ENCODE assay signal across 8 cellular contexts in the genomic region with DNA sequence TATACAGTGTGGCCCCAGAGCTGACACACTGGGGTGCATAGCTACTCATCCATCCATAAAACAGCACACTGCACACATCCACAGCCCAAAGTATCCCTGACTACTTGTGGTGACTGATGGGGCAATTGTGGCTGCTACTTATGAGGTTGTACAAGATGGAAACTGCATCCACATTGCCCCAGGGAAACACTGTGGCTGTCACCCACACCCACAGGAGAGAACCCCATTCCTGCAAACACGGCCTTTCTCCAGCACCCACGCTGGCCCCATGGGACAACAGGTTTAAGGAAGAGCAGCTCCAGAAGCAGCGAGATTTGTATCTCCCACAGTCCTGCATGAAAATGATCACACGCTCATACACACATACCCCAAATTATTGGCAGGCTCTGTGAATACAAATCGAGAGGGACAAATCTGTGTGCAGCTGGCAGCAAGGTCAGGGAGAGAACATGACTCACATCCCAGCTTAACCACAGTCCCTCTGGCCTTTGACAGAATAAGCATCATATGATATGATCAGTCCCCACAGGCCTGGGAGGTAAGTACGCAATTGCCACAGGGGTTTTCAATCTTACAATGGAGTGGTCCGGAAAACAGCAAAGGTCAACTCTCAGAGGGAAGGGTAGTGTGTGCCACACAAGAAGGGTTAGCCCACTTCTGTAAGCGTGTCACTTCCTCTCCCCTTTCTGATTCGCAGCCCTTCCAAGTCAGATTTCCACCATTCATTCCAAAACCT.
DNase-seq lines count a peak whose midpoint lies in the region; ATAC-seq and TF ChIP-seq lines count a peak whose summit lies in the region.

No MANE protein-coding gene starts in this region.

- peaks cover 23% of the 10 kb centered on the region for H3K36me3 ChIP-seq in adipocyte (ENCODE audit: control insufficient read depth, insufficient read depth, low read length, severe bottlenecking)
- H3K36me3 ChIP-seq in neural progenitor cell, result no peaks in the 10 kb centered on the region
- H3K36me3 ChIP-seq in suprapubic skin, result peaks cover 45% of the 10 kb centered on the region

- H3K27me3 ChIP-seq in adipocyte (replicated peaks; ENCODE audit: control insufficient read depth, insufficient read depth, low read length) (peaks cover 22% of the 10 kb centered on the region), neural progenitor cell (no peaks in the 10 kb centered on the region), suprapubic skin (no peaks in the 10 kb centered on the region)
- no peaks in the 10 kb centered on the region for H3K27me3 ChIP-seq in CD4-positive, alpha-beta T cell (ENCODE audit: control insufficient read depth, insufficient read depth, low read length)

- no peak overlapping the region for H3K4me2 ChIP-seq in neural progenitor cell

- TF ChIP-seq POLR2A in suprapubic skin (IDR thresholded peaks at IDR 0.05), result no peak

- intact Hi-C loops in CD4-positive, alpha-beta T cell (cut with DNase I, micrococcal nuclease), result no loop called here

- peaks cover 2% of the 10 kb centered on the region for H3K27me3 Mint-ChIP-seq in neural progenitor cell (ENCODE audit: insufficient read depth, low read depth)
- H3K27me3 Mint-ChIP-seq in CD4-positive, alpha-beta T cell, result no peaks in the 10 kb centered on the region

- H3K27ac Mint-ChIP-seq in neural progenitor cell, result peak overlapping the region; percentile 57
- H3K27ac Mint-ChIP-seq in CD4-positive, alpha-beta T cell, result no peak overlapping the region

- POLR2A ChIA-PET in CD4-positive, alpha-beta T cell (lab: Charles Lee), result no interaction called here

- H3K9me3 Mint-ChIP-seq in neural progenitor cell, result no peaks in the 10 kb centered on the region
- no peaks in the 10 kb centered on the region for H3K9me3 Mint-ChIP-seq in CD4-positive, alpha-beta T cell

- H3K4me1 Mint-ChIP-seq in neural progenitor cell, result peaks cover 9% of the 10 kb centered on the region
- H3K4me1 Mint-ChIP-seq in CD4-positive, alpha-beta T cell (ENCODE audit: low read depth), result no peaks in the 10 kb centered on the region

- ATAC-seq in GM18867 (IDR thresholded peaks at IDR 0.05; ENCODE audit: unreplicated experiment), result peak; percentile 33
- ATAC-seq in HG03108 (IDR thresholded peaks at IDR 0.05; ENCODE audit: unreplicated experiment), result peak; percentile 35
- ATAC-seq in CD4-positive, alpha-beta T cell (ENCODE audit: poor library complexity), result no peak
- ATAC-seq in GM21528 (IDR thresholded peaks at IDR 0.05; ENCODE audit: low FRiP score, unreplicated experiment), result no peak

- H3K79me2 ChIP-seq in neural progenitor cell (ENCODE audit: low read depth), result no peaks in the 10 kb centered on the region

- no peak overlapping the region for H2AFZ ChIP-seq in neural progenitor cell (replicated peaks)

- TF ChIP-seq EP300 in suprapubic skin (IDR thresholded peaks at IDR 0.05), result no peak

- no peak overlapping the region for H3K9ac ChIP-seq in adipocyte (ENCODE audit: low read length)
- H3K9ac ChIP-seq in neural progenitor cell, result no peak overlapping the region

- 81% methylated on average over 9 of the region's 9 CpGs for WGBS in suprapubic skin

- H3K9me3 ChIP-seq in adipocyte (ENCODE audit: control insufficient read depth, low read length) (no peaks in the 10 kb centered on the region), neural progenitor cell (ENCODE audit: low read depth) (no peaks in the 10 kb centered on the region), suprapubic skin (no peaks in the 10 kb centered on the region)
- no peaks in the 10 kb centered on the region for H3K9me3 ChIP-seq in CD4-positive, alpha-beta T cell (ENCODE audit: control insufficient read depth, low read length)

- H3K4me3 ChIP-seq in adipocyte (ENCODE audit: low read length) (no peak overlapping the region), neural progenitor cell (no peak overlapping the region), suprapubic skin (no peak overlapping the region)

- no peaks in the 10 kb centered on the region for H3F3A ChIP-seq in neural progenitor cell (ENCODE audit: low read depth)

- H3K4me1 ChIP-seq in adipocyte (ENCODE audit: control insufficient read depth, insufficient read depth, low read length) (peaks cover 16% of the 10 kb centered on the region), neural progenitor cell (no peaks in the 10 kb centered on the region), suprapubic skin (no peaks in the 10 kb centered on the region)

- peaks cover 20% of the 10 kb centered on the region for H3K36me3 Mint-ChIP-seq in neural progenitor cell
- H3K36me3 Mint-ChIP-seq in CD4-positive, alpha-beta T cell (ENCODE audit: low read depth), result peaks cover 20% of the 10 kb centered on the region

- no peak overlapping the region for H3K27ac ChIP-seq in neural progenitor cell
- no peak overlapping the region for H3K27ac ChIP-seq in CD4-positive, alpha-beta T cell (ENCODE audit: low read depth, low read length)
- H3K27ac ChIP-seq in suprapubic skin, result no peak overlapping the region

- no peak overlapping the region for H3K4me3 Mint-ChIP-seq in neural progenitor cell
- H3K4me3 Mint-ChIP-seq in CD4-positive, alpha-beta T cell, result no peak overlapping the region

- no peaks in the 10 kb centered on the region for H4K20me1 ChIP-seq in neural progenitor cell (ENCODE audit: low read depth)

- DNase-seq in adipocyte (ENCODE audit: low read depth) (peak; percentile 70), neural progenitor cell (ENCODE audit: low spot score) (no peak), cerebellum (ENCODE audit: low spot score) (no peak), suprapubic skin (ENCODE audit: low spot score in 2 of 2) (no peak)
- DNase-seq in CD4-positive, alpha-beta T cell, result no peak

- TF ChIP-seq CTCF in neural progenitor cell (IDR thresholded peaks at IDR 0.05) (no peak), suprapubic skin (IDR thresholded peaks at IDR 0.05) (no peak)
- TF ChIP-seq CTCF in CD4-positive, alpha-beta T cell (IDR thresholded peaks at IDR 0.05), result no peak

- CTCF ChIA-PET in CD4-positive, alpha-beta T cell (lab: Charles Lee), result no interaction called here

Comparison
In these comparisons a context has a peak if more than half of its experiments do, and no peak if none do; other contexts are left out.
1. ATAC-seq: peak in GM18867 (single experiment) and HG03108 (single experiment); none in CD4-positive, alpha-beta T cell (single experiment) and GM21528 (single experiment).